7 cellular contexts compared by ENCODE assay signal in genomic region chr1:1430114-1430982, GRCh38. TPM values are rescaled to one million over a fixed set of nuclear protein-coding genes. Genes with fewer than 3 reads are reported as not detected.
DNase-seq lines count a peak whose midpoint lies in the region; ATAC-seq and TF ChIP-seq lines count a peak whose summit lies in the region.

No MANE protein-coding gene starts in this region.

- intact Hi-C loops in colonic mucosa (cut with DNase I) (no loop called here), tibial artery (cut with DNase I; ENCODE audit: low total_unique reads) (no loop called here)

- H3K36me3 ChIP-seq in colonic mucosa = no peaks in the 10 kb centered on the region
- no peaks in the 10 kb centered on the region for H3K36me3 ChIP-seq in liver (ENCODE audit: control insufficient read depth in 4 of 4, insufficient read depth in 3 of 4, low read depth in 1 of 4, low read length in 3 of 4)
- H3K36me3 ChIP-seq in tibial artery = no peaks in the 10 kb centered on the region

- H3K4me1 Mint-ChIP-seq in activated naive CD8-positive, alpha-beta T cell treated with anti-CD3 and anti-CD28 coated beads, Interleukin-2, amount 50 U/mL, for 24 hours = peaks cover 10% of the 10 kb centered on the region
- H3K4me1 Mint-ChIP-seq in activated T-cell treated with anti-CD3 and anti-CD28 coated beads, Interleukin-2, amount 50 U/mL, for 24 hours (ENCODE audit: low read depth) = peaks cover 15% of the 10 kb centered on the region

- no peak for ATAC-seq in HG03139 (IDR thresholded peaks at IDR 0.05; ENCODE audit: unreplicated experiment)
- no peak for ATAC-seq in activated naive CD8-positive, alpha-beta T cell treated with anti-CD3 and anti-CD28 coated beads, Interleukin-2, amount 50 U/mL, for 24 hours

- H3K4me3 ChIP-seq in colonic mucosa (no peak overlapping the region), liver (ENCODE audit: low read depth in 1 of 3, low read length in 3 of 3) (no peak overlapping the region), tibial artery (peak overlapping the region in 1 of 2 donors; percentile 25)

- H3K27ac ChIP-seq in colonic mucosa (peak overlapping the region; percentile 96), liver (ENCODE audit: low read depth in 1 of 2, low read length in 2 of 2) (peak overlapping the region; percentile 74 to 87), tibial artery (peak overlapping the region; percentile 74 to 81)

- H3K9me3 ChIP-seq in colonic mucosa = no peaks in the 10 kb centered on the region
- no peaks in the 10 kb centered on the region for H3K9me3 ChIP-seq in liver (ENCODE audit: control insufficient read depth in 4 of 4, low read length in 3 of 4)
- no peaks in the 10 kb centered on the region for H3K9me3 ChIP-seq in tibial artery

- peaks cover 2% of the 10 kb centered on the region for H3K36me3 Mint-ChIP-seq in activated naive CD8-positive, alpha-beta T cell treated with anti-CD3 and anti-CD28 coated beads, Interleukin-2, amount 50 U/mL, for 24 hours (ENCODE audit: low read depth)
- no peaks in the 10 kb centered on the region for H3K36me3 Mint-ChIP-seq in activated T-cell treated with anti-CD3 and anti-CD28 coated beads, Interleukin-2, amount 50 U/mL, for 24 hours (ENCODE audit: low read depth)

- peaks cover 25% of the 10 kb centered on the region for H3K27me3 Mint-ChIP-seq in activated naive CD8-positive, alpha-beta T cell treated with anti-CD3 and anti-CD28 coated beads, Interleukin-2, amount 50 U/mL, for 24 hours
- H3K27me3 Mint-ChIP-seq in activated T-cell treated with anti-CD3 and anti-CD28 coated beads, Interleukin-2, amount 50 U/mL, for 24 hours = peaks cover 46% of the 10 kb centered on the region

- peak; percentile 14 to 35 for TF ChIP-seq RAD21 in liver (IDR thresholded peaks at IDR 0.05)

- peak; percentile 62 for DNase-seq in M059J (ENCODE audit: low read depth)
- peak; percentile 60 for DNase-seq in colonic mucosa
- DNase-seq in tibial artery = peak; percentile 62 to 88
- DNase-seq in activated naive CD8-positive, alpha-beta T cell treated with anti-CD3 and anti-CD28 coated beads, Interleukin-2, amount 50 U/mL, for 24 hours = no peak
- DNase-seq in activated T-cell treated with anti-CD3 and anti-CD28 coated beads, Interleukin-2, amount 50 U/mL, for 24 hours = no peak

- peaks cover 7% of the 10 kb centered on the region for H3K27me3 ChIP-seq in colonic mucosa
- H3K27me3 ChIP-seq in liver (ENCODE audit: control insufficient read depth in 4 of 4, insufficient read depth in 4 of 4, low read length in 3 of 4) = no peaks in the 10 kb centered on the region
- H3K27me3 ChIP-seq in tibial artery = peaks cover 0 to 28% of the 10 kb centered on the region in 2 donors

- WGBS in liver = 42% methylated on average over 35 of the region's 35 CpGs

- H3K9me3 Mint-ChIP-seq in activated naive CD8-positive, alpha-beta T cell treated with anti-CD3 and anti-CD28 coated beads, Interleukin-2, amount 50 U/mL, for 24 hours = no peaks in the 10 kb centered on the region
- H3K9me3 Mint-ChIP-seq in activated T-cell treated with anti-CD3 and anti-CD28 coated beads, Interleukin-2, amount 50 U/mL, for 24 hours = no peaks in the 10 kb centered on the region

- H3K9ac ChIP-seq in colonic mucosa (ENCODE audit: low read depth in 2 of 2, low read length in 2 of 2) (peak overlapping the region; percentile 23 to 57), liver (ENCODE audit: low read depth in 1 of 2, low read length in 2 of 2) (no peak overlapping the region)

- H3K4me3 Mint-ChIP-seq in activated naive CD8-positive, alpha-beta T cell treated with anti-CD3 and anti-CD28 coated beads, Interleukin-2, amount 50 U/mL, for 24 hours = no peak overlapping the region
- no peak overlapping the region for H3K4me3 Mint-ChIP-seq in activated T-cell treated with anti-CD3 and anti-CD28 coated beads, Interleukin-2, amount 50 U/mL, for 24 hours

- H3K27ac Mint-ChIP-seq in activated naive CD8-positive, alpha-beta T cell treated with anti-CD3 and anti-CD28 coated beads, Interleukin-2, amount 50 U/mL, for 24 hours = no peak overlapping the region
- H3K27ac Mint-ChIP-seq in activated T-cell treated with anti-CD3 and anti-CD28 coated beads, Interleukin-2, amount 50 U/mL, for 24 hours = no peak overlapping the region

- TF ChIP-seq CTCF in colonic mucosa (IDR thresholded peaks at IDR 0.05) (no peak), liver (IDR thresholded peaks at IDR 0.05; ENCODE audit: low read depth, low read length, missing input control) (peak; percentile 6), tibial artery (IDR thresholded peaks at IDR 0.05) (peak; percentile 16 to 26)

- H3K4me1 ChIP-seq in colonic mucosa (peaks cover 28% of the 10 kb centered on the region), liver (ENCODE audit: control insufficient read depth in 4 of 4, insufficient read depth in 4 of 4, low read length in 3 of 4) (peaks cover 25 to 59% (median 46%) of the 10 kb centered on the region in 4 donors), tibial artery (peaks cover 4 to 64% (median 54%) of the 10 kb centered on the region in 4 donors)

TF ChIP-seq in liver, 16 proteins besides CTCF, POLR2A, EP300 and RAD21:
- TF ChIP-seq TAF1 (conservative IDR thresholded peaks at IDR 0.05) (no peak), HNF4A (conservative IDR thresholded peaks at IDR 0.05) (peak; percentile 16 to 43), FOXA2 (IDR thresholded peaks at IDR 0.05) (no peak), SP1 (IDR thresholded peaks at IDR 0.05) (peak; percentile 57), ZBTB33 (IDR thresholded peaks at IDR 0.05) (no peak), FOXA1 (IDR thresholded peaks at IDR 0.05) (no peak), MAX (IDR thresholded peaks at IDR 0.05) (no peak), RXRA (IDR thresholded peaks at IDR 0.05) (peak; percentile 17 to 60), NR2F2 (IDR thresholded peaks at IDR 0.05) (peak; percentile 96)

RNA-seq across cellular contexts. Expression of gene VWA1, which starts 5.1 kb away (rescaled TPM):
- total RNA-seq in M059J (2014; rRNA removed; shearing (Covaris generic)) = 0.12 and 1.1 TPM in 2 replicates
- total RNA-seq in colonic mucosa (10 to 100 TPM; 43.5 to 74.0 TPM), liver (10 to 100 TPM; 22.8 to 41.6 TPM)
- polyA plus RNA-seq in liver = 10 to 100 TPM; 18.3 to 81.3 TPM

RNA-seq across cellular contexts. Expression of gene ANKRD65, which starts 9.3 kb away (rescaled TPM):
- 0.17 and 0.64 TPM in 2 replicates for total RNA-seq in M059J (2014; rRNA removed; shearing (Covaris generic))
- total RNA-seq in colonic mucosa (1 to 10 TPM in 1 of 2 donors, under 1 TPM in 1; 0.57 to 2.0 TPM), liver (under 1 TPM; 0.14 to 0.17 TPM)
- polyA plus RNA-seq in liver = under 1 TPM; 0.30 to 0.31 TPM

RNA-seq across cellular contexts. Expression of gene ATAD3C, which starts 19.1 kb away (rescaled TPM):
- total RNA-seq in M059J (2014; rRNA removed; shearing (Covaris generic)) = not detected in 2 replicates
- total RNA-seq in colonic mucosa (under 1 TPM; 0.16 to 0.64 TPM), liver (1 to 10 TPM in 1 of 2 donors, under 1 TPM in 1; 0.19 to 1.3 TPM)
- polyA plus RNA-seq in liver = 1 to 10 TPM in 1 of 2 donors, under 1 TPM in 1; 0.51 to 4.8 TPM

RNA-seq across cellular contexts. Expression of gene MRPL20, which starts 23.3 kb away (rescaled TPM):
- 160 and 166 TPM in 2 replicates for total RNA-seq in M059J (2014; rRNA removed; shearing (Covaris generic))
- 100 to 1,000 TPM in 1 of 2 donors, 10 to 100 TPM in 1; 88.1 to 143 TPM for total RNA-seq in colonic mucosa
- total RNA-seq in liver = 10 to 100 TPM; 47.8 to 47.9 TPM
- 100 to 1,000 TPM; 100 to 170 TPM for polyA plus RNA-seq in liver

RNA-seq across cellular contexts. Expression of gene CCNL2, which starts 31.2 kb away (rescaled TPM):
- total RNA-seq in M059J (2014; rRNA removed; shearing (Covaris generic)) = 29.9 and 35.2 TPM in 2 replicates
- total RNA-seq in colonic mucosa (100 to 1,000 TPM in 1 of 2 donors, 10 to 100 TPM in 1; 92.3 to 104 TPM), liver (100 to 1,000 TPM in 1 of 2 donors, 10 to 100 TPM in 1; 47.3 to 170 TPM)
- 100 to 1,000 TPM in 1 of 2 donors, 10 to 100 TPM in 1; 46.4 to 160 TPM for polyA plus RNA-seq in liver

Comparison
In these comparisons a context has a peak if more than half of its experiments do, and no peak if none do; other contexts are left out.
1. DNase-seq: peak in M059J (single experiment), colonic mucosa (single experiment) and tibial artery (2 of 2); none in activated naive CD8-positive, alpha-beta T cell treated with anti-CD3 and anti-CD28 coated beads, Interleukin-2, amount 50 U/mL, for 24 hours (single experiment) and activated T-cell treated with anti-CD3 and anti-CD28 coated beads, Interleukin-2, amount 50 U/mL, for 24 hours (single experiment).
2. H3K9ac ChIP-seq: peak in colonic mucosa (2 of 2); none in liver (0 of 2).
3. RNA of gene VWA1, which starts 5.1 kb away (total RNA-seq): 43.5 to 74.0 TPM in colonic mucosa and 22.8 to 41.6 TPM in liver; 0.12 to 1.1 TPM in M059J; every median in the first group is over 10 times any median in the second.
4. Peak in every context shown above with its lines, with median percentiles within 50 percentile points of each other: H3K27ac ChIP-seq.